Comparison of ENCODE assay signal across 1 cellular context in the genomic region with DNA sequence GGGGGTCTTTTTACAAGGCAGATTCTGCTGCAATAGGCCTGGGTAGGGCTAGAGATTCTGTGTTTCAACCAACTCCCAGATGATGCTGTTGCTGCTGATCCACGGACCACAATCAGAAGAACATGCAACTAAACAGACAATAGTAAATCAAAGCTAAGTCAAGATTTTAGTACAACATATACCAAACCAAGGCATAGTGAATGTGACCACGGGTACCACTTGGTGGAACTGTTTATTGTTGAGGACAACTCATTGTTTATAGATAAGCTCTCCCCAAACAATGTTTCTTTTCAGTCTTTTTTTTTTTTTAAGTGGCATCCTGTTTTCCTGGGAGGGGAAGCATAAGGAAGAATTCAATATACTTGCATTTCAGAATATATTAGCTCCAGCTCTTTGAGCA.
TF ChIP-seq lines count a peak whose summit lies in the region.

No MANE protein-coding gene starts in this region.

TF ChIP-seq in neural cell, 6 proteins besides CTCF, POLR2A, EP300 and RAD21 (continued from another document):
- TF ChIP-seq SMC3 (conservative IDR thresholded peaks at IDR 0.05; ENCODE audit: poor library complexity) (no peak), MXI1 (conservative IDR thresholded peaks at IDR 0.05; ENCODE audit: poor library complexity, severe bottlenecking) (no peak)
TF ChIP-seq in neural cell: peak in this region for 0.
